ENCODE assay signal across 26 cellular contexts in genomic region chr5:126591549-126591948, GRCh38.
"Had no signal": no experiment of that assay in that cellular context is flagged by ENCODE, and none has a peak within 500 bp of the region (broad histone marks: within the 10 kb centered on the region; RNA-seq: fewer than 3 reads in every experiment).

No MANE protein-coding gene starts in this region.

- H3K9me3 ChIP-seq: psoas muscle, right atrium auricular region, testis, transverse colon had no signal

- H3K9ac ChIP-seq: parathyroid adenoma had no signal

- H3K27me3 ChIP-seq: right atrium auricular region, testis, transverse colon had no signal

- H3K9me3 Mint-ChIP-seq: activated CD4-positive, alpha-beta memory T cell treated with anti-CD3 and anti-CD28 coated beads, Interleukin-2, amount 10 ng/mL, durations not matched to agents 7 days and 5 days; activated CD4-positive, alpha-beta T cell treated with anti-CD3 and anti-CD28 coated beads, Interleukin-2, amount 10 ng/mL, durations not matched to agents 24 days and 14 days; activated naive CD4-positive, alpha-beta T cell treated with anti-CD3 and anti-CD28 coated beads, Interleukin-2, amount 50 U/mL, for 24 hours; activated naive CD8-positive, alpha-beta T cell treated with anti-CD3 and anti-CD28 coated beads, Interleukin-2, amount 50 U/mL, for 24 hours; activated T-helper 2 cell treated with anti-CD3 and anti-CD28 coated beads, Interferon-gamma antibody, Interleukin-2, Interleukin-4, amounts not matched to agents 10 μg/mL and 5 μg/mL and 100 μg/mL, durations not matched to agents 14 hours and 24 hours and 36 hours; memory B cell; naive thymus-derived CD8-positive, alpha-beta T cell had no signal

- H2AFZ ChIP-seq: parathyroid adenoma had no signal

- H3K27ac ChIP-seq: parathyroid adenoma, psoas muscle, right atrium auricular region, testis, transverse colon, WERI-Rb-1 had no signal

- H3K79me2 ChIP-seq: parathyroid adenoma had no signal

- H3K36me3 Mint-ChIP-seq: activated naive CD4-positive, alpha-beta T cell treated with anti-CD3 and anti-CD28 coated beads, Interleukin-2, amount 50 U/mL, for 24 hours had no signal

- DNase-seq: activated CD4-positive, alpha-beta memory T cell treated with anti-CD3 and anti-CD28 coated beads, Interleukin-2, amount 10 ng/mL, durations not matched to agents 7 days and 5 days; activated CD4-positive, alpha-beta T cell treated with anti-CD3 and anti-CD28 coated beads, Interleukin-2, amount 10 ng/mL, durations not matched to agents 24 days and 14 days; activated CD4-positive, CD25-positive, alpha-beta regulatory T cell treated with anti-CD3 and anti-CD28 coated beads, Interleukin-2, amount 50 U/mL, for 72 hours; activated naive CD8-positive, alpha-beta T cell treated with anti-CD3 and anti-CD28 coated beads, Interleukin-2, amount 50 U/mL, for 24 hours; activated T-cell treated with anti-CD3 and anti-CD28 coated beads, Interleukin-2, amount 50 U/mL, for 48 hours; amygdala; central memory CD4-positive, alpha-beta T cell; foreskin fibroblast; head of caudate nucleus; hypothalamus; naive thymus-derived CD8-positive, alpha-beta T cell; nucleus accumbens; psoas muscle; stimulated activated CD4-positive, alpha-beta T cell treated with anti-CD3 and anti-CD28 coated beads, Interleukin-2, amount 100 ng/mL, for 48 hours; stimulated activated naive CD8-positive, alpha-beta T cell treated with anti-CD3 and anti-CD28 coated beads, Interleukin-15, Interleukin-2, amounts not matched to agents 100 U/mL and 50 U/mL, for 24 hours; T-helper 17 cell; T1000; testis; transverse colon; WERI-Rb-1 had no signal

- ATAC-seq: activated naive CD8-positive, alpha-beta T cell treated with anti-CD3 and anti-CD28 coated beads, Interleukin-2, amount 50 U/mL, for 24 hours; esophagus mucosa; naive thymus-derived CD8-positive, alpha-beta T cell; psoas muscle; stimulated activated naive CD8-positive, alpha-beta T cell treated with anti-CD3 and anti-CD28 coated beads, Interleukin-15, Interleukin-2, amounts not matched to agents 100 U/mL and 50 U/mL, for 24 hours; T-helper 17 cell had no signal

- H3K36me3 ChIP-seq: transverse colon had no signal

- H3K27ac Mint-ChIP-seq: activated CD4-positive, alpha-beta memory T cell treated with anti-CD3 and anti-CD28 coated beads, Interleukin-2, amount 10 ng/mL, durations not matched to agents 7 days and 5 days; activated CD4-positive, alpha-beta T cell treated with anti-CD3 and anti-CD28 coated beads, Interleukin-2, amount 10 ng/mL, durations not matched to agents 24 days and 14 days; activated naive CD4-positive, alpha-beta T cell treated with anti-CD3 and anti-CD28 coated beads, Interleukin-2, amount 50 U/mL, for 24 hours; activated naive CD8-positive, alpha-beta T cell treated with anti-CD3 and anti-CD28 coated beads, Interleukin-2, amount 50 U/mL, for 24 hours; activated T-helper 2 cell treated with anti-CD3 and anti-CD28 coated beads, Interferon-gamma antibody, Interleukin-2, Interleukin-4, amounts not matched to agents 10 μg/mL and 5 μg/mL and 100 μg/mL, durations not matched to agents 14 hours and 24 hours and 36 hours; memory B cell; naive thymus-derived CD8-positive, alpha-beta T cell; T-helper 17 cell had no signal

- H3K4me3 Mint-ChIP-seq: activated CD4-positive, alpha-beta memory T cell treated with anti-CD3 and anti-CD28 coated beads, Interleukin-2, amount 10 ng/mL, durations not matched to agents 7 days and 5 days; activated CD4-positive, alpha-beta T cell treated with anti-CD3 and anti-CD28 coated beads, Interleukin-2, amount 10 ng/mL, durations not matched to agents 24 days and 14 days; activated naive CD4-positive, alpha-beta T cell treated with anti-CD3 and anti-CD28 coated beads, Interleukin-2, amount 50 U/mL, for 24 hours; activated naive CD8-positive, alpha-beta T cell treated with anti-CD3 and anti-CD28 coated beads, Interleukin-2, amount 50 U/mL, for 24 hours; memory B cell; naive thymus-derived CD8-positive, alpha-beta T cell; T-helper 17 cell had no signal

- H3K4me3 ChIP-seq: psoas muscle, right atrium auricular region, testis, transverse colon had no signal
